In the genomic region with DNA sequence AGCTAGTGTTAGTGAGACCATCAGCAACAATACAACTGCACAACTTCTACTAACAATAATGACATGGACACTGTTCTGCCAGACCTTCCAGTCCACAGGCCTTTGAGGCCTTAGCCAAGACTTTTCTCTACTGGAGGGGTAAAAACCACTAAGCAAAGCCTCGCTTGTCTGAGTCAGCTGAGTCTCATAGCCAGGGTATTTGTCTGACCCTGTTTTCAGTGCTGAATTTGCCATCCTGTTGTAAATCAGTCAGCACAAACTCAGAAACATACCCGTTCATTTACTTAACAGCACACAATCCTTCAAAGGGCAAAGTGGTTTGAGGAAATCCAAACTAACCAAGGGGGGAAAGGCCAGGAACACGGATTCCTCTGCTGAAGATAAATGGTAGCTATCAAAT, we compare ENCODE assay signal across 1 cellular context.
TF ChIP-seq lines count a peak whose summit lies in the region.

No MANE protein-coding gene starts in this region.

TF ChIP-seq in WTC11, 78 proteins besides CTCF, POLR2A, EP300 and RAD21 (continued from another document):
- TF ChIP-seq, protein P1, sequence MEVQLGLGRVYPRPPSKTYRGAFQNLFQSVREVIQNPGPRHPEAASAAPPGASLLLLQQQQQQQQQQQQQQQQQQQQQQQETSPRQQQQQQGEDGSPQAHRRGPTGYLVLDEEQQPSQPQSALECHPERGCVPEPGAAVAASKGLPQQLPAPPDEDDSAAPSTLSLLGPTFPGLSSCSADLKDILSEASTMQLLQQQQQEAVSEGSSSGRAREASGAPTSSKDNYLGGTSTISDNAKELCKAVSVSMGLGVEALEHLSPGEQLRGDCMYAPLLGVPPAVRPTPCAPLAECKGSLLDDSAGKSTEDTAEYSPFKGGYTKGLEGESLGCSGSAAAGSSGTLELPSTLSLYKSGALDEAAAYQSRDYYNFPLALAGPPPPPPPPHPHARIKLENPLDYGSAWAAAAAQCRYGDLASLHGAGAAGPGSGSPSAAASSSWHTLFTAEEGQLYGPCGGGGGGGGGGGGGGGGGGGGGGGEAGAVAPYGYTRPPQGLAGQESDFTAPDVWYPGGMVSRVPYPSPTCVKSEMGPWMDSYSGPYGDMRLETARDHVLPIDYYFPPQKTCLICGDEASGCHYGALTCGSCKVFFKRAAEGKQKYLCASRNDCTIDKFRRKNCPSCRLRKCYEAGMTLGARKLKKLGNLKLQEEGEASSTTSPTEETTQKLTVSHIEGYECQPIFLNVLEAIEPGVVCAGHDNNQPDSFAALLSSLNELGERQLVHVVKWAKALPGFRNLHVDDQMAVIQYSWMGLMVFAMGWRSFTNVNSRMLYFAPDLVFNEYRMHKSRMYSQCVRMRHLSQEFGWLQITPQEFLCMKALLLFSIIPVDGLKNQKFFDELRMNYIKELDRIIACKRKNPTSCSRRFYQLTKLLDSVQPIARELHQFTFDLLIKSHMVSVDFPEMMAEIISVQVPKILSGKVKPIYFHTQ (CRISPR knock-in tag; IDR thresholded peaks at IDR 0.05) = no peak
- TF ChIP-seq, protein P2, sequence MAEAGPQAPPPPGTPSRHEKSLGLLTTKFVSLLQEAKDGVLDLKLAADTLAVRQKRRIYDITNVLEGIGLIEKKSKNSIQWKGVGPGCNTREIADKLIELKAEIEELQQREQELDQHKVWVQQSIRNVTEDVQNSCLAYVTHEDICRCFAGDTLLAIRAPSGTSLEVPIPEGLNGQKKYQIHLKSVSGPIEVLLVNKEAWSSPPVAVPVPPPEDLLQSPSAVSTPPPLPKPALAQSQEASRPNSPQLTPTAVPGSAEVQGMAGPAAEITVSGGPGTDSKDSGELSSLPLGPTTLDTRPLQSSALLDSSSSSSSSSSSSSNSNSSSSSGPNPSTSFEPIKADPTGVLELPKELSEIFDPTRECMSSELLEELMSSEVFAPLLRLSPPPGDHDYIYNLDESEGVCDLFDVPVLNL (CRISPR knock-in tag; IDR thresholded peaks at IDR 0.05; ENCODE audit: borderline replicate concordance, low read depth) = no peak
- TF ChIP-seq GRHL2 (CRISPR knock-in tag; IDR thresholded peaks at IDR 0.05; ENCODE audit: insufficient replicate concordance, severe bottlenecking) (no peak), ZNF219 (CRISPR knock-in tag; IDR thresholded peaks at IDR 0.05; ENCODE audit: borderline replicate concordance) (no peak), CBFB (CRISPR knock-in tag; IDR thresholded peaks at IDR 0.05; ENCODE audit: low read depth) (no peak), TCF7 (CRISPR knock-in tag; IDR thresholded peaks at IDR 0.05; ENCODE audit: low read depth) (no peak), GABPB1 (CRISPR knock-in tag; IDR thresholded peaks at IDR 0.05) (no peak), JUN (CRISPR knock-in tag; IDR thresholded peaks at IDR 0.05) (no peak)
- TF ChIP-seq, protein P3, sequence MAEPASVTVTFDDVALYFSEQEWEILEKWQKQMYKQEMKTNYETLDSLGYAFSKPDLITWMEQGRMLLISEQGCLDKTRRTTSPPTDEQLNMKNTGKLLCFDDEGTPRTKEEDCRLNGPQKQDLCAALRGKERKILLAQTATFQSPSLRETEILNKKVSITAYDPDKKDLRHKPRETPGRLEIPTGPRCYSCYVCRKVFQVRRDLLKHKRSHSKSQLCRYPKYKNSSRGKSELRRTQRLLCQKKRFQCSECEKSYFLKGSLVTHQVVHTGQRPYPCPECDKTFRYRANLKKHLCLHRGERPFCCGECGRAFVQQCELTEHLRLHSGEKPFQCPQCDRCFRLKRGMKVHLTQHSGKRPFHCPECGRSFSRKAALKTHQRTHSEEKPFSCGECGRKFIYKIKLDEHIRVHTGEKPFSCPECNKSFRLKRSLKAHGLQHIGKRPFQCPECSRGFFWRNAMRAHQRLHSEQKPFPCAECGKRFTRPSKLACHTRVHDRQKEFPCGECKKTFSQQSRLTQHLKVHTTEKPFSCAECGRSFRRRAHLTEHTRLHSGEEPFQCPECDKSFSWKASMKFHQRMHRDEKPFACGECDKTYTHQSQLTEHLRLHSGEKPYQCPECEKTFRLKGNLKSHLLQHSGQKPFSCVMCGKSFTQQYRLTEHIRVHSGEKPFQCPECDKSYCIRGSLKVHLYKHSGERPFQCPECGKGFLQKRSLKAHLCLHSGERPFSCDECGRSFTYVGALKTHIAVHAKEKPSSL (CRISPR knock-in tag; conservative IDR thresholded peaks at IDR 0.05) = no peak
- TF ChIP-seq, protein P4, sequence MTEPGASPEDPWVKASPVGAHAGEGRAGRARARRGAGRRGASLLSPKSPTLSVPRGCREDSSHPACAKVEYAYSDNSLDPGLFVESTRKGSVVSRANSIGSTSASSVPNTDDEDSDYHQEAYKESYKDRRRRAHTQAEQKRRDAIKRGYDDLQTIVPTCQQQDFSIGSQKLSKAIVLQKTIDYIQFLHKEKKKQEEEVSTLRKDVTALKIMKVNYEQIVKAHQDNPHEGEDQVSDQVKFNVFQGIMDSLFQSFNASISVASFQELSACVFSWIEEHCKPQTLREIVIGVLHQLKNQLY (CRISPR knock-in tag; IDR thresholded peaks at IDR 0.05) = no peak
